Comparison of ENCODE assay signal across 8 cellular contexts in genomic region chr3:86230765-86231164, GRCh38.
"Had no signal": no experiment of that assay in that cellular context is flagged by ENCODE, and none has a peak within 500 bp of the region (broad histone marks: within the 10 kb centered on the region; RNA-seq: fewer than 3 reads in every experiment).

No MANE protein-coding gene starts in this region.

- H3K4me2 ChIP-seq: GM23338 had no signal

- H2AFZ ChIP-seq: GM23338 had no signal

- ATAC-seq: GM23338, HCT116 had no signal

- DNase-seq: H7, HFFc6, Kasumi-1, KG1 had no signal

- H3K9me3 ChIP-seq: HAP-1 had no signal

- H3K27ac ChIP-seq: HL-60 had no signal

- H3K4me1 ChIP-seq: HAP-1 had no signal

- H3K36me3 ChIP-seq: HAP-1 had no signal

- H3K4me3 ChIP-seq: GM23338, HAP-1 had no signal
